ENCODE assay signal across 8 cellular contexts in the genomic region with DNA sequence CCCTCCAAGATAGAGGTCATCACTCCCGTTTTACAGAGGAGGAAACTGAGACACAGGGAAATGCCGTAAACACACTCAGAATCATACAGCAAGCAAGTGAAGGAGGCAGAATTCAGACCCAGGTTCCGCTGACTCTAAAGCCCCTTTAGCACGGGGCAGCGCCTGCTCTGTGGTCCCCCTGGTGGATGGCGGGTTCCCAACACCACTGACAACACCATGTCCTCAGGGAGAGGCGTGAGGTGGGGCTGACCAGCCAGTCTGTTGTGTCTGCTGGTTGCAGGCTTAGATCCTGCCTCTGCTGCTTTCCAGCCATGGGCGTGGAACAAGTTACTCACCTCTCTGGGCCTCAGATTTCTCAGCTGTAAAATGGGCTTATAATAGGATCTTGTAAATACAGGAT.
A peak's percentile ranks its signal among the peaks of the same experiment; 100 is the strongest.
DNase-seq lines count a peak whose midpoint lies in the region; ATAC-seq and TF ChIP-seq lines count a peak whose summit lies in the region.

No MANE protein-coding gene starts in this region.

- no peaks in the 10 kb centered on the region for H3K4me1 Mint-ChIP-seq in CD8-positive, alpha-beta T cell (ENCODE audit: low read depth)
- peaks cover 0 to 2% (median under 1%) of the 10 kb centered on the region in 4 donors for H3K4me1 Mint-ChIP-seq in CD4-positive, alpha-beta memory T cell

- no peak for DNase-seq in CD8-positive, alpha-beta T cell
- DNase-seq in HT1080 (ENCODE audit: low read depth) = peak; percentile 22
- peak; percentile 39 for DNase-seq in adipocyte (ENCODE audit: low read depth)
- DNase-seq in left lobe of liver (ENCODE audit: low spot score) = no peak
- no peak for DNase-seq in G401 (ENCODE audit: low spot score)
- no peak for DNase-seq in CD4-positive, alpha-beta memory T cell

- CTCF ChIA-PET in CD8-positive, alpha-beta T cell (lab: Charles Lee) = no interaction called here
- CTCF ChIA-PET in CD4-positive, alpha-beta memory T cell (lab: Charles Lee; ENCODE audit: partially characterized antibody) = no interaction called here

- no peak overlapping the region for H3K27ac ChIP-seq in CD8-positive, alpha-beta T cell (ENCODE audit: low read depth, low read length)
- H3K27ac ChIP-seq in CD4-positive, alpha-beta memory T cell (ENCODE audit: low read depth, low read length) = no peak overlapping the region

- no peaks in the 10 kb centered on the region for H3K9me3 ChIP-seq in CD8-positive, alpha-beta T cell (ENCODE audit: low read length)
- no peaks in the 10 kb centered on the region for H3K9me3 ChIP-seq in adipocyte (ENCODE audit: control insufficient read depth, low read length)
- no peaks in the 10 kb centered on the region for H3K9me3 ChIP-seq in CD4-positive, alpha-beta memory T cell (ENCODE audit: control insufficient read depth in 1 of 2, low read length in 2 of 2)

- POLR2A ChIA-PET in CD8-positive, alpha-beta T cell (lab: Charles Lee) = no interaction called here
- POLR2A ChIA-PET in CD4-positive, alpha-beta memory T cell (lab: Charles Lee; ENCODE audit: partially characterized antibody) = no interaction called here

- no peaks in the 10 kb centered on the region for H3K36me3 ChIP-seq in CD8-positive, alpha-beta T cell (ENCODE audit: insufficient read depth, low read length)
- no peaks in the 10 kb centered on the region for H3K36me3 ChIP-seq in adipocyte (ENCODE audit: control insufficient read depth, insufficient read depth, low read length, severe bottlenecking)
- H3K36me3 ChIP-seq in CD4-positive, alpha-beta memory T cell (ENCODE audit: insufficient read depth, low read length) = no peaks in the 10 kb centered on the region

- H3K9me3 Mint-ChIP-seq in CD8-positive, alpha-beta T cell = no peaks in the 10 kb centered on the region
- H3K9me3 Mint-ChIP-seq in CD4-positive, alpha-beta memory T cell = no peaks in the 10 kb centered on the region

- H3K4me3 ChIP-seq in CD8-positive, alpha-beta T cell (ENCODE audit: low read depth, low read length) = no peak overlapping the region
- no peak overlapping the region for H3K4me3 ChIP-seq in adipocyte (ENCODE audit: low read length)
- H3K4me3 ChIP-seq in CD4-positive, alpha-beta memory T cell (ENCODE audit: low read length in 2 of 2) = no peak overlapping the region

- no peak for ATAC-seq in CD8-positive, alpha-beta T cell
- ATAC-seq in left lobe of liver (peak; percentile 49), HG02763 (IDR thresholded peaks at IDR 0.05; ENCODE audit: unreplicated experiment) (no peak), GM21360 (IDR thresholded peaks at IDR 0.05; ENCODE audit: unreplicated experiment) (no peak)

- intact Hi-C loops in CD8-positive, alpha-beta T cell (cut with DNase I, micrococcal nuclease) = loop anchor here in 1 of 2 experiments (5.0 kb wide), 1 partner anchor 869 kb away; a partner anchor contains a TSS
- intact Hi-C loops in CD4-positive, alpha-beta memory T cell (cut with micrococcal nuclease) = no loop called here

- H3K27ac Mint-ChIP-seq in CD8-positive, alpha-beta T cell = no peak overlapping the region
- H3K27ac Mint-ChIP-seq in CD4-positive, alpha-beta memory T cell = no peak overlapping the region

- peaks cover 35% of the 10 kb centered on the region for H3K27me3 Mint-ChIP-seq in CD8-positive, alpha-beta T cell (ENCODE audit: low read depth)
- peaks cover 17 to 24% of the 10 kb centered on the region in 2 donors for H3K27me3 Mint-ChIP-seq in CD4-positive, alpha-beta memory T cell

- TF ChIP-seq CTCF in CD8-positive, alpha-beta T cell (IDR thresholded peaks at IDR 0.05) = peak; percentile 3

- no peaks in the 10 kb centered on the region for H3K4me1 ChIP-seq in CD8-positive, alpha-beta T cell (ENCODE audit: insufficient read depth, low read length)
- no peaks in the 10 kb centered on the region for H3K4me1 ChIP-seq in adipocyte (ENCODE audit: control insufficient read depth, insufficient read depth, low read length)
- no peaks in the 10 kb centered on the region for H3K4me1 ChIP-seq in CD4-positive, alpha-beta memory T cell (ENCODE audit: insufficient read depth, low read length)

- H3K27me3 ChIP-seq in CD8-positive, alpha-beta T cell (ENCODE audit: insufficient read depth, low read length) = no peaks in the 10 kb centered on the region
- H3K27me3 ChIP-seq in adipocyte (replicated peaks; ENCODE audit: control insufficient read depth, insufficient read depth, low read length) = peaks cover 82% of the 10 kb centered on the region
- H3K27me3 ChIP-seq in CD4-positive, alpha-beta memory T cell (ENCODE audit: insufficient read depth, low read length) = peaks cover 9% of the 10 kb centered on the region

- H3K4me3 Mint-ChIP-seq in CD8-positive, alpha-beta T cell = no peak overlapping the region
- no peak overlapping the region for H3K4me3 Mint-ChIP-seq in CD4-positive, alpha-beta memory T cell

- in situ Hi-C loops in G401 (cut with HindIII; ENCODE audit: low sequenced_read_pairs) = no loop called here

- H3K36me3 Mint-ChIP-seq in CD8-positive, alpha-beta T cell = no peaks in the 10 kb centered on the region
- H3K36me3 Mint-ChIP-seq in CD4-positive, alpha-beta memory T cell = no peaks in the 10 kb centered on the region

- no peak overlapping the region for H3K9ac ChIP-seq in adipocyte (ENCODE audit: low read length)

Comparison
In these comparisons a context has a peak if more than half of its experiments do, and no peak if none do; other contexts are left out.
1. DNase-seq: peak in HT1080 (single experiment) and adipocyte (single experiment); none in CD8-positive, alpha-beta T cell (0 of 7), left lobe of liver (single experiment), G401 (single experiment) and CD4-positive, alpha-beta memory T cell (0 of 5).